Comparison of ENCODE assay signal across 14 cellular contexts in genomic region chr5:72154076-72154756, GRCh38. TPM values are rescaled to one million over a fixed set of nuclear protein-coding genes. Genes with fewer than 3 reads are reported as not detected.
DNase-seq lines count a peak whose midpoint lies in the region; ATAC-seq lines count a peak whose summit lies in the region.
"Had no signal": no experiment of that assay in that cellular context is flagged by ENCODE, and none has a peak within 500 bp of the region (broad histone marks: within the 10 kb centered on the region; RNA-seq: fewer than 3 reads in every experiment).

No MANE protein-coding gene starts in this region.

- peak; percentile 54 to 56 for ATAC-seq in right cardiac atrium
- ATAC-seq: activated CD8-positive, alpha-beta memory T cell treated with anti-CD3 and anti-CD28 coated beads, Interleukin-2, amount 10 ng/mL, durations not matched to agents 7 days and 5 days had no signal

- intact Hi-C loops in right cardiac atrium (cut with DNase I), result no loop called here

- WGBS in right cardiac atrium, result 46% methylated on average over 5 of the region's 5 CpGs

- no peaks in the 10 kb centered on the region for H3K27me3 ChIP-seq in right cardiac atrium (ENCODE audit: control insufficient read depth, insufficient read depth)
- H3K27me3 ChIP-seq: brain microvascular endothelial cell had no signal

- DNase-seq in DMS153 (lab: John Stamatoyannopoulos, UW) (peak; percentile 36), DMS153 treated with DMSO at 0.1 percent for 48 hours (lab: John Stamatoyannopoulos, UW; ENCODE audit: unreplicated experiment) (no peak), cerebellar cortex (ENCODE audit: low spot score) (peak; percentile 96), right cardiac atrium (peak in 1 of 3 donors; percentile 64), GM19238 (ENCODE audit: insufficient read length, low spot score) (no peak), NCI-H82 treated with DMSO at 0.1 percent for 48 hours (lab: John Stamatoyannopoulos, UW; ENCODE audit: unreplicated experiment) (no peak)
- no peak for DNase-seq in activated CD4-positive, alpha-beta T cell treated with anti-CD3 and anti-CD28 coated beads for 4 hours
- DNase-seq: activated CD8-positive, alpha-beta memory T cell treated with anti-CD3 and anti-CD28 coated beads, Interleukin-2, amount 10 ng/mL, durations not matched to agents 7 days and 5 days; brain microvascular endothelial cell; NCI-H1048; NCI-H345 had no signal

- no peaks in the 10 kb centered on the region for H3K9me3 ChIP-seq in right cardiac atrium (ENCODE audit: control insufficient read depth, low read length)

- no peak overlapping the region for H3K4me3 ChIP-seq in right cardiac atrium (ENCODE audit: low read length)

- peaks cover 15% of the 10 kb centered on the region for H3K4me1 ChIP-seq in right cardiac atrium (ENCODE audit: control insufficient read depth, insufficient read depth, low read length)

- peak overlapping the region; percentile 54 for H3K27ac ChIP-seq in right cardiac atrium (ENCODE audit: low read length)
- H3K27ac ChIP-seq in temporal lobe (ENCODE audit: low read depth, low read length), result peak overlapping the region; percentile 25
- H3K27ac ChIP-seq: 22Rv1, brain microvascular endothelial cell, VCaP had no signal

RNA-seq across cellular contexts. Expression of gene MAP1B, which starts 46.9 kb away (rescaled TPM):
- 100 to 1,000 TPM in 2 of 4 donors, 10 to 100 TPM in 2; 89.9 to 196 (median 130) TPM for total RNA-seq in right cardiac atrium
- polyA plus RNA-seq in right cardiac atrium, result 19.7 TPM
- total RNA-seq in temporal lobe, result 786 TPM

Comparison
In these comparisons a context has a peak if more than half of its experiments do, and no peak if none do; other contexts are left out.
1. DNase-seq: peak in DMS153 (single experiment) and cerebellar cortex (single experiment); none in DMS153 treated with DMSO at 0.1 percent for 48 hours (single experiment), activated CD4-positive, alpha-beta T cell treated with anti-CD3 and anti-CD28 coated beads for 4 hours (0 of 2), GM19238 (single experiment) and NCI-H82 treated with DMSO at 0.1 percent for 48 hours (single experiment).